Comparison of ENCODE assay signal across 8 cellular contexts in the genomic region with DNA sequence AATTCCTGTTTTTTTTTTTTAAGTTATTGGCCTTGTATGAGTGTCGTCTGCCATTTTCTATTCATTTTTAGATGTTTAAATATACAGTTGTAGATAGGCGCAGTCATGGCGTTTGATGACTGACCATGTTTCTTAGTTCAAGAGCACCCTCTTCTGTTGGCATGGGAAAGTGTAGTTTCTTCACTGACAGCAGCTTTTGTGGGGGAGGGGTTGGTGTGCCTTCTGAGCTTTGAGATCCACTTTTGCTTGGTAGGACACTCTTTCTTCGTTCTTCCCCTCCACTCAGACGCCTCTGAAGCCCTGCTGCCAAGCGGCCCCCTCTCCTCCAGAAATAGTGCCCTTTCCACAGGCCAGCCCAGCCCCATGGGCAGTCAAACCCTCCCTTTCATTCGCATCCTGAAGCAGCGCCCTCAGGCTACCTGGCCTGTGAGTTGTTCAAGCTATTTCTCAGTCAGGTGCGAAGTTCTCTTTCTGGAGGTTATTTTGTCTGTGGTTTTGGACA.
DNase-seq lines count a peak whose midpoint lies in the region; ATAC-seq, FAIRE-seq and TF ChIP-seq lines count a peak whose summit lies in the region.

No MANE protein-coding gene starts in this region.

- no peaks in the 10 kb centered on the region for H3K27me3 ChIP-seq in bronchial epithelial cell (ENCODE audit: control insufficient read depth, insufficient read depth, low read length)

- TF ChIP-seq CTCF in GM20000 (IDR thresholded peaks at IDR 0.05; ENCODE audit: extremely low read depth, missing control alignments) (peak; percentile 52), bronchial epithelial cell (IDR thresholded peaks at IDR 0.05; ENCODE audit: insufficient read depth, low read length, severe bottlenecking) (peak; percentile 77)

- DNase-seq in CD1c-positive myeloid dendritic cell (ENCODE audit: extremely low spot score) (peak; percentile 63), GM20000 (ENCODE audit: low spot score) (peak; percentile 73), NCI-H1436 treated with DMSO at 0.1 percent for 48 hours (lab: John Stamatoyannopoulos, UW) (peak; percentile 67), bronchial epithelial cell (ENCODE audit: low read depth) (peak; percentile 75)
- peak; percentile 3 to 41 for DNase-seq in stimulated activated CD4-positive, alpha-beta T cell treated with anti-CD3 and anti-CD28 coated beads, Interleukin-15, amount 100 ng/mL, for 48 hours (ENCODE audit: low read depth in 2 of 2)

- H3K4me3 ChIP-seq in bronchial epithelial cell (ENCODE audit: low read depth, low read length): no peak overlapping the region

- peak; percentile 36 for FAIRE-seq in bronchial epithelial cell (lab: Jason Lieb, UNC)
- FAIRE-seq in islet of Langerhans (lab: Jason Lieb, UNC): peak; percentile 99

- ATAC-seq in SK-N-SH treated with all-trans-retinoic acid at 6 μM for 48 hours (peak; percentile 97), HG03571 (IDR thresholded peaks at IDR 0.05; ENCODE audit: unreplicated experiment) (no peak)

- H3K36me3 ChIP-seq in bronchial epithelial cell (ENCODE audit: control insufficient read depth, insufficient read depth, low read length): no peaks in the 10 kb centered on the region

TF ChIP-seq in SK-N-SH treated with all-trans-retinoic acid at 6 μM for 48 hours, 23 proteins besides CTCF, POLR2A, EP300 and RAD21:
- TF ChIP-seq ZC3H10 (CRISPR knock-in tag; IDR thresholded peaks at IDR 0.05): no peak
- no peak for TF ChIP-seq ZNF565 (CRISPR knock-in tag; conservative IDR thresholded peaks at IDR 0.05; ENCODE audit: low read depth)
- no peak for TF ChIP-seq ZNF70 (CRISPR knock-in tag; IDR thresholded peaks at IDR 0.05)
- TF ChIP-seq OSR1 (CRISPR knock-in tag; IDR thresholded peaks at IDR 0.05): no peak
- no peak for TF ChIP-seq RARB (CRISPR knock-in tag; IDR thresholded peaks at IDR 0.05)
- TF ChIP-seq ZFP30 (CRISPR knock-in tag; IDR thresholded peaks at IDR 0.05): no peak
TF ChIP-seq in SK-N-SH treated with all-trans-retinoic acid at 6 μM for 48 hours: peak in this region for 0.

Comparison
In these comparisons a context has a peak if more than half of its experiments do, and no peak if none do; other contexts are left out.
1. DNase-seq: peak in every context shown above with its lines; median percentile 75 in bronchial epithelial cell; 73 in GM20000; 67 in NCI-H1436 treated with DMSO at 0.1 percent for 48 hours; 63 in CD1c-positive myeloid dendritic cell; 22 in stimulated activated CD4-positive, alpha-beta T cell treated with anti-CD3 and anti-CD28 coated beads, Interleukin-15, amount 100 ng/mL, for 48 hours.